30 cellular contexts compared by ENCODE assay signal in the genomic region with DNA sequence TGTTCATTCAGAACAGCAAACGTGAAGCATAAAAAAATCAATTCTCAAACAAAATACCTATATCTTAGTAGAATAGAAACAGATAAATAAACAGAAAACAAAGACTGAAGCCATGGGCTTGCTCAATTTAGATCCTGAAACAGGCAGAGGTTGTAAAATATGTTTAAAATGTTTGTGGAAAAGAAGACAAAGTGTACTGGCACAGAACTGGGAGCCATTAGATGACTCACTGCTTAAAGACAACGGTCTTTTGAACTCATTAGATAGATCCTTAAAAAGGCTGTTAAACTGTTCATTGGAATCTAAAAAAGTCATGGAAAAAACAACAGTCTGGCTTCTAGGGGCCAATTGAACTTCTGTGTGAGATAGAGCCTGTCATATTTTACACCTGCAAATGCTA.
A peak's percentile ranks its signal among the peaks of the same experiment; 100 is the strongest.
DNase-seq lines count a peak whose midpoint lies in the region; ATAC-seq and TF ChIP-seq lines count a peak whose summit lies in the region.
"Had no signal": no experiment of that assay in that cellular context is flagged by ENCODE, and none has a peak within 500 bp of the region (broad histone marks: within the 10 kb centered on the region; RNA-seq: fewer than 3 reads in every experiment).

No MANE protein-coding gene starts in this region.

- in situ Hi-C loops in mammary epithelial cell (cut with MboI; ENCODE audit: low sequenced_read_pairs in 2 of 2): no loop called here

- H3K27me3 ChIP-seq in mammary epithelial cell (ENCODE audit: insufficient read depth, low read length) (no peaks in the 10 kb centered on the region), neural progenitor cell (no peaks in the 10 kb centered on the region)
- H3K27me3 ChIP-seq: dorsolateral prefrontal cortex, uterus had no signal

- no peak overlapping the region for H3K27ac Mint-ChIP-seq in neural progenitor cell
- H3K27ac Mint-ChIP-seq: CD4-positive, alpha-beta T cell; stimulated activated effector memory CD8-positive, alpha-beta T cell treated with anti-CD3 and anti-CD28 coated beads, Interleukin-12 subunit alpha, Interleukin-12 subunit beta, amount 100 ng/mL, for 72 hours; T-cell had no signal

- H3K9me3 Mint-ChIP-seq in neural progenitor cell: peaks cover 2% of the 10 kb centered on the region
- H3K9me3 Mint-ChIP-seq: stimulated activated effector memory CD8-positive, alpha-beta T cell treated with anti-CD3 and anti-CD28 coated beads, Interleukin-12 subunit alpha, Interleukin-12 subunit beta, amount 100 ng/mL, for 72 hours had no signal

- H3K27ac ChIP-seq in mammary epithelial cell (ENCODE audit: insufficient read depth, low read depth, low read length) (no peak overlapping the region), neural progenitor cell (no peak overlapping the region)
- H3K27ac ChIP-seq: dorsolateral prefrontal cortex, prostate gland, skin epidermis, uterus had no signal

- H2AFZ ChIP-seq in mammary epithelial cell (ENCODE audit: low read depth, low read length) (no peak overlapping the region), neural progenitor cell (replicated peaks) (peak overlapping the region; percentile 30)

- no TSS peak for BruUV-seq in mammary epithelial cell (replicated peaks; lab: Mats Ljungman, UMichigan)

- intact Hi-C loops in mammary epithelial cell (cut with micrococcal nuclease): no loop called here

- peak; percentile 39 for DNase-seq in COLO829 (ENCODE audit: low spot score)
- peak; percentile 4 for DNase-seq in LoVo (ENCODE audit: low spot score)
- peak; percentile 5 for DNase-seq in mammary epithelial cell
- DNase-seq in neural progenitor cell (ENCODE audit: low spot score): no peak
- DNase-seq in AG08396 (ENCODE audit: low spot score): no peak
- no peak for DNase-seq in left lobe of liver (ENCODE audit: low spot score)
- DNase-seq: activated CD4-positive, alpha-beta T cell treated with anti-CD3 and anti-CD28 coated beads for 1 hour; activated naive CD4-positive, alpha-beta T cell; activated T-cell treated with anti-CD3 and anti-CD28 coated beads, Interleukin-2, amount 50 U/mL, for 4 hours; amniotic stem cell; caudate nucleus; CD4-positive, alpha-beta T cell; DMS53; dorsolateral prefrontal cortex; GF-D8; hippocampal formation; left ventricle myocardium superior; NCI-H1417 treated with DMSO at 0.1 percent for 48 hours; NCI-H2171; NCI-H774; Right ventricle myocardium superior; stimulated activated CD4-positive, alpha-beta T cell treated with anti-CD3 and anti-CD28 coated beads, Interleukin-2, amount 100 ng/mL, for 24 hours; T-cell; uterus had no signal

- H3K4me3 Mint-ChIP-seq in neural progenitor cell: no peak overlapping the region
- H3K4me3 Mint-ChIP-seq: activated T-cell treated with anti-CD3 and anti-CD28 coated beads, Interleukin-2, amount 50 U/mL, for 4 hours; CD4-positive, alpha-beta T cell; stimulated activated effector memory CD8-positive, alpha-beta T cell treated with anti-CD3 and anti-CD28 coated beads, Interleukin-12 subunit alpha, Interleukin-12 subunit beta, amount 100 ng/mL, for 72 hours; T-cell had no signal

- no peaks in the 10 kb centered on the region for H3K36me3 Mint-ChIP-seq in neural progenitor cell
- H3K36me3 Mint-ChIP-seq: stimulated activated effector memory CD8-positive, alpha-beta T cell treated with anti-CD3 and anti-CD28 coated beads, Interleukin-12 subunit alpha, Interleukin-12 subunit beta, amount 100 ng/mL, for 72 hours; T-cell had no signal

- peaks cover 2% of the 10 kb centered on the region for H3K27me3 Mint-ChIP-seq in neural progenitor cell (ENCODE audit: insufficient read depth, low read depth)
- H3K27me3 Mint-ChIP-seq: CD4-positive, alpha-beta T cell; T-cell had no signal

- H3K4me1 Mint-ChIP-seq in neural progenitor cell: no peaks in the 10 kb centered on the region
- H3K4me1 Mint-ChIP-seq: stimulated activated effector memory CD8-positive, alpha-beta T cell treated with anti-CD3 and anti-CD28 coated beads, Interleukin-12 subunit alpha, Interleukin-12 subunit beta, amount 100 ng/mL, for 72 hours; T-cell had no signal

- H3K9ac ChIP-seq in mammary epithelial cell (ENCODE audit: insufficient read depth, low read length): no peak overlapping the region
- no peak overlapping the region for H3K9ac ChIP-seq in neural progenitor cell

- dilution Hi-C loops in mammary epithelial cell (cut with HindIII; ENCODE audit: low sequenced_read_pairs): no loop called here

- H3K4me1 ChIP-seq in mammary epithelial cell (ENCODE audit: insufficient read depth, low read length): no peaks in the 10 kb centered on the region
- H3K4me1 ChIP-seq in neural progenitor cell: no peaks in the 10 kb centered on the region
- H3K4me1 ChIP-seq: prostate gland, uterus had no signal

- H3K4me2 ChIP-seq in mammary epithelial cell (ENCODE audit: insufficient read depth, low read depth, low read length) (no peak overlapping the region), neural progenitor cell (no peak overlapping the region)

- no peaks in the 10 kb centered on the region for H3K36me3 ChIP-seq in mammary epithelial cell (ENCODE audit: insufficient read depth, low read length)
- no peaks in the 10 kb centered on the region for H3K36me3 ChIP-seq in neural progenitor cell
- H3K36me3 ChIP-seq: prostate gland, uterus had no signal

- no peaks in the 10 kb centered on the region for H3K9me3 ChIP-seq in mammary epithelial cell (replicated peaks; ENCODE audit: insufficient read depth, low read length)
- H3K9me3 ChIP-seq in neural progenitor cell (ENCODE audit: low read depth): no peaks in the 10 kb centered on the region
- H3K9me3 ChIP-seq: prostate gland, uterus had no signal

- CTCF ChIA-PET in mammary epithelial cell (lab: Charles Lee; ENCODE audit: low non-redundant PET): no interaction called here

- ATAC-seq in GM21717 (IDR thresholded peaks at IDR 0.05; ENCODE audit: unreplicated experiment): no peak
- ATAC-seq in GM18511 (IDR thresholded peaks at IDR 0.05; ENCODE audit: unreplicated experiment): no peak
- no peak for ATAC-seq in left lobe of liver
- ATAC-seq: activated T-cell treated with anti-CD3 and anti-CD28 coated beads, Interleukin-2, amount 50 U/mL, for 4 hours; HepG2; left ventricle myocardium superior; stimulated activated effector memory CD8-positive, alpha-beta T cell treated with anti-CD3 and anti-CD28 coated beads, Interleukin-12 subunit alpha, Interleukin-12 subunit beta, amount 100 ng/mL, for 72 hours; T-cell had no signal

- H3F3A ChIP-seq in neural progenitor cell (ENCODE audit: low read depth): no peaks in the 10 kb centered on the region

- H3K4me3 ChIP-seq in mammary epithelial cell (replicated peaks in 1 of 3; ENCODE audit: insufficient read depth in 1 of 3, low read depth in 2 of 3, low read length in 3 of 3) (no peak overlapping the region), neural progenitor cell (no peak overlapping the region)
- H3K4me3 ChIP-seq: dorsolateral prefrontal cortex, prostate gland, skin epidermis, uterus had no signal

- TF ChIP-seq CTCF in mammary epithelial cell (conservative IDR thresholded peaks at IDR 0.05 in 1 of 2, IDR thresholded peaks at IDR 0.05 in 1 of 2; ENCODE audit: extremely low read depth in 1 of 2, insufficient read depth in 1 of 2, low read depth in 1 of 2, low read length in 2 of 2): no peak
- TF ChIP-seq CTCF in neural progenitor cell (IDR thresholded peaks at IDR 0.05): no peak

- WGBS in mammary epithelial cell (ENCODE audit: low coverage, missing lambda C conversion rate): 11% methylated on average over 2 of the region's 2 CpGs

- H3K79me2 ChIP-seq in mammary epithelial cell (ENCODE audit: insufficient read depth, low read length): no peaks in the 10 kb centered on the region
- no peaks in the 10 kb centered on the region for H3K79me2 ChIP-seq in neural progenitor cell (ENCODE audit: low read depth)

- no peaks in the 10 kb centered on the region for H4K20me1 ChIP-seq in mammary epithelial cell (ENCODE audit: insufficient read depth, low read length)
- no peaks in the 10 kb centered on the region for H4K20me1 ChIP-seq in neural progenitor cell (ENCODE audit: low read depth)

Comparison
In these comparisons a context has a peak if more than half of its experiments do, and no peak if none do; other contexts are left out.
1. DNase-seq: peak in COLO829 (single experiment), LoVo (single experiment) and mammary epithelial cell (single experiment); none in neural progenitor cell (single experiment), AG08396 (single experiment) and left lobe of liver (single experiment).